In the genomic region with DNA sequence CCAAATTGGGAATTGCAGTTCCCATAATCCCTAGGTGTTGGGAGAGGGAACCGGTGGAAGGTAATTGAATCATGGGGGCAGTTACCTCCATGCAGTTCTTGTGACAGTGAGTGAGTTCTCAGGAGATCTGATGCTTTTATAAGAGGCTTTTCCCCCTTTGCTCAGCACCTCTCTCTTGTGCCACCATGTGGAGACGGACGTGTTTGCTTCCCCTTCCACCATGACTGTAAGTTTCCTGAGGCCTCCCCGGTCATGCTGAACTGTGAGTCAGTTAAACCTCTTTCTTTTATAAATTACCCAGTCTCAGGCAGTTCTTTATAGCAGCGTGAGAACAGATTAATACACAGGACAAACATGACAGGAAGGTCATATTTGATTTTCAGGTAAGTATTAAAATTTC, we compare ENCODE assay signal across 9 cellular contexts. TPM values are rescaled to one million over a fixed set of nuclear protein-coding genes. Genes with fewer than 3 reads are reported as not detected.
DNase-seq lines count a peak whose midpoint lies in the region; ATAC-seq and TF ChIP-seq lines count a peak whose summit lies in the region.
"Had no signal": no experiment of that assay in that cellular context is flagged by ENCODE, and none has a peak within 500 bp of the region (broad histone marks: within the 10 kb centered on the region; RNA-seq: fewer than 3 reads in every experiment).

No MANE protein-coding gene starts in this region.

- H3K4me3 ChIP-seq in OCI-LY7 (ENCODE audit: low read depth, low read length, poor library complexity, severe bottlenecking), result no peak overlapping the region

- intact Hi-C loops in OCI-LY7 (cut with micrococcal nuclease; ENCODE audit: unreplicated experiment), result loop anchor here (2.0 kb wide), 1 partner anchor 293 kb away; no protein-coding TSS in a partner anchor
- intact Hi-C loops in natural killer cell (cut with micrococcal nuclease), result no loop called here
- intact Hi-C loops in posterior cingulate gyrus (cut with DNase I), result no loop called here

- no peaks in the 10 kb centered on the region for H4K20me1 ChIP-seq in OCI-LY7 (ENCODE audit: insufficient read depth, low read length)

- H3K9me3 ChIP-seq in OCI-LY7 (ENCODE audit: low read length), result no peaks in the 10 kb centered on the region

- POLR2A ChIA-PET in OCI-LY7 (lab: Charles Lee), result interaction anchor here (1.4 kb wide), 1 partner anchor 265 kb away, joined by 3 read pairs; the partner anchor contains the start of gene CITED2

- no peak overlapping the region; the same call in 1 of the 2 replicates for H2AFZ ChIP-seq in OCI-LY7 (ENCODE audit: low read length)

- peak; percentile 67 for TF ChIP-seq CTCF in OCI-LY7 (conservative IDR thresholded peaks at IDR 0.05; ENCODE audit: low read length)
- no peak for TF ChIP-seq CTCF in natural killer cell (IDR thresholded peaks at IDR 0.05)

- no peak for ATAC-seq in natural killer cell
- no peak for ATAC-seq in esophagus mucosa

- H3K4me2 ChIP-seq in OCI-LY7 (ENCODE audit: low read length), result no peak overlapping the region

- BruUV-seq in OCI-LY7 (replicated peaks; lab: Mats Ljungman, UMichigan), result no TSS peak

- H3K9me3 Mint-ChIP-seq in natural killer cell, result no peaks in the 10 kb centered on the region

- no peak overlapping the region for H3K27ac Mint-ChIP-seq in natural killer cell

- no peaks in the 10 kb centered on the region for H3K27me3 Mint-ChIP-seq in natural killer cell (ENCODE audit: low read depth in 2 of 2)

- H3K27ac ChIP-seq in OCI-LY7 (ENCODE audit: low read depth, low read length, poor library complexity, severe bottlenecking), result no peak overlapping the region

- H3K4me1 ChIP-seq in OCI-LY7 (ENCODE audit: insufficient read depth, low read length, poor library complexity, severe bottlenecking), result peaks cover 20% of the 10 kb centered on the region

- H3K4me3 Mint-ChIP-seq in natural killer cell, result no peak overlapping the region

- H3K79me2 ChIP-seq in OCI-LY7 (ENCODE audit: insufficient read depth, low read depth, low read length), result no peaks in the 10 kb centered on the region

- no peaks in the 10 kb centered on the region for H3K9me2 ChIP-seq in OCI-LY7 (ENCODE audit: insufficient read depth, low read length)

- peaks cover 17 to 26% of the 10 kb centered on the region in 2 donors for H3K4me1 Mint-ChIP-seq in natural killer cell

- CTCF ChIA-PET in OCI-LY7 (lab: Charles Lee; ENCODE audit: unreplicated experiment), result no interaction called here

- no peaks in the 10 kb centered on the region for H3K36me3 Mint-ChIP-seq in natural killer cell

- peak; percentile 70 for DNase-seq in activated effector memory CD4-positive, alpha-beta T cell treated with anti-CD3 and anti-CD28 coated beads, Interleukin-2, amount 50 U/mL, for 16 hours
- DNase-seq in activated effector memory CD4-positive, alpha-beta T cell treated with Interleukin-2 at 50 U/mL for 16 hours, result no peak
- DNase-seq in OCI-LY7 (ENCODE audit: low spot score) (peak; percentile 45), dermis microvascular lymphatic vessel endothelial cell (ENCODE audit: low read depth in 2 of 2) (peak; percentile 5 to 50), natural killer cell (no peak), posterior cingulate gyrus (no peak)
- DNase-seq in stimulated activated CD4-positive, alpha-beta T cell treated with anti-CD3 and anti-CD28 coated beads, Interleukin-4, amount 100 ng/mL, for 1 hour, result peak; percentile 21
- DNase-seq: MM.1S had no signal

- H3K36me3 ChIP-seq in OCI-LY7 (ENCODE audit: insufficient read depth, low read length), result no peaks in the 10 kb centered on the region

RNA-seq across cellular contexts. Expression of gene HECA, which starts 25.3 kb away (rescaled TPM):
- 15.7 and 21.9 TPM in 2 replicates for total RNA-seq in OCI-LY7 (2014; rRNA removed; shearing (Covaris generic))
- total RNA-seq in OCI-LY7 (2022) (23.3 and 27.3 TPM in 2 replicates), dermis microvascular lymphatic vessel endothelial cell (24.9 and 30.3 TPM in 2 replicates), natural killer cell (10 to 100 TPM; 76.5 to 80.5 (median 77.6) TPM), esophagus mucosa (23.6 TPM)

Comparison
In these comparisons a context has a peak if more than half of its experiments do, and no peak if none do; other contexts are left out.
1. DNase-seq: peak in activated effector memory CD4-positive, alpha-beta T cell treated with anti-CD3 and anti-CD28 coated beads, Interleukin-2, amount 50 U/mL, for 16 hours (single experiment), OCI-LY7 (single experiment), dermis microvascular lymphatic vessel endothelial cell (2 of 2) and stimulated activated CD4-positive, alpha-beta T cell treated with anti-CD3 and anti-CD28 coated beads, Interleukin-4, amount 100 ng/mL, for 1 hour (single experiment); none in activated effector memory CD4-positive, alpha-beta T cell treated with Interleukin-2 at 50 U/mL for 16 hours (single experiment), natural killer cell (single experiment) and posterior cingulate gyrus (0 of 10).